2 cellular contexts compared by ENCODE assay signal in genomic region chr5:53503819-53504218, GRCh38.
TF ChIP-seq lines count a peak whose summit lies in the region.

No MANE protein-coding gene starts in this region.

TF ChIP-seq in GM23338, 12 proteins besides CTCF, POLR2A, EP300 and RAD21 (continued from another document):
- TF ChIP-seq REST (IDR thresholded peaks at IDR 0.05; ENCODE audit: unreplicated experiment) (no peak), ETS1 (IDR thresholded peaks at IDR 0.05) (no peak), EZH2phosphoT487 (IDR thresholded peaks at IDR 0.05; ENCODE audit: unreplicated experiment) (no peak), NANOG (IDR thresholded peaks at IDR 0.05; ENCODE audit: borderline replicate concordance) (no peak), ZNF462 (CRISPR knock-in tag; IDR thresholded peaks at IDR 0.05) (no peak), POLR2AphosphoS5 (IDR thresholded peaks at IDR 0.05; ENCODE audit: low read depth) (no peak), ZNF114 (CRISPR knock-in tag; IDR thresholded peaks at IDR 0.05) (no peak), JUNB (IDR thresholded peaks at IDR 0.05; ENCODE audit: unreplicated experiment) (no peak), CREB1 (CRISPR knock-in tag; IDR thresholded peaks at IDR 0.05; ENCODE audit: low read depth) (no peak), ZNF331 (CRISPR knock-in tag; IDR thresholded peaks at IDR 0.05; ENCODE audit: low read depth) (no peak), EZH2 (IDR thresholded peaks at IDR 0.05; ENCODE audit: low read depth, unreplicated experiment) (no peak)

TF ChIP-seq in SK-N-SH treated with all-trans-retinoic acid at 6 μM for 48 hours, 23 proteins besides CTCF, POLR2A, EP300 and RAD21 (continued from another document):
- TF ChIP-seq PATZ1 (CRISPR knock-in tag; IDR thresholded peaks at IDR 0.05; ENCODE audit: borderline replicate concordance) = no peak
- TF ChIP-seq ZNF565 (CRISPR knock-in tag; conservative IDR thresholded peaks at IDR 0.05; ENCODE audit: low read depth) = no peak
- TF ChIP-seq ZNF8 (CRISPR knock-in tag; IDR thresholded peaks at IDR 0.05) = no peak
- no peak for TF ChIP-seq BACH2 (CRISPR knock-in tag; IDR thresholded peaks at IDR 0.05; ENCODE audit: borderline replicate concordance)
- no peak for TF ChIP-seq TCF4 (CRISPR knock-in tag; IDR thresholded peaks at IDR 0.05; ENCODE audit: borderline replicate concordance)
- TF ChIP-seq CSDC2 (CRISPR knock-in tag; IDR thresholded peaks at IDR 0.05) = no peak
